ENCODE assay signal across 12 cellular contexts in genomic region chrX:6228720-6229119, GRCh38. TPM values are rescaled to one million over a fixed set of nuclear protein-coding genes. Genes with fewer than 3 reads are reported as not detected.
DNase-seq lines count a peak whose midpoint lies in the region; ATAC-seq, FAIRE-seq and TF ChIP-seq lines count a peak whose summit lies in the region.
"Had no signal": no experiment of that assay in that cellular context is flagged by ENCODE, and none has a peak within 500 bp of the region (broad histone marks: within the 10 kb centered on the region; RNA-seq: fewer than 3 reads in every experiment).

TSS of gene NLGN4X (minus strand) at chrX:6228867. CDS start at chrX:6151466, 77,401 bp downstream.

- TF ChIP-seq POLR2A in GM12878 (IDR thresholded peaks at IDR 0.05; ENCODE audit: low read depth, low read length): no peak
- no peak for TF ChIP-seq POLR2A in spleen (IDR thresholded peaks at IDR 0.05)

- H3K79me2 ChIP-seq in GM12878 (ENCODE audit: control insufficient read depth, insufficient read depth, low read length): no peaks in the 10 kb centered on the region

- H3K27me3 ChIP-seq in GM12878 (replicated peaks in 1 of 2; ENCODE audit: control insufficient read depth in 2 of 2, insufficient read depth in 2 of 2, low read length in 1 of 2) (peaks cover 0 to 4% of the 10 kb centered on the region in 2 experiments; a peak in 2 of 4 replicates), spleen (replicated peaks in 1 of 7) (peaks cover 0 to 47% (median 23%) of the 10 kb centered on the region in 7 donors)

- H3K4me2 ChIP-seq in GM12878 (ENCODE audit: control insufficient read depth, insufficient read depth): no peak within 1 kb of the TSS

- H3K9ac ChIP-seq in GM12878 (ENCODE audit: control insufficient read depth, insufficient read depth, low read length): no peak within 1 kb of the TSS

- POLR2A ChIA-PET in GM12878 (lab: Charles Lee): interaction anchor here (1.0 kb wide), 1 partner anchor 70 kb away, joined by 3 read pairs; no protein-coding TSS in a partner anchor

- no peaks in the 10 kb centered on the region for H3K9me3 ChIP-seq in GM12878 (replicated peaks; ENCODE audit: control insufficient read depth, insufficient read depth, low read length)
- H3K9me3 ChIP-seq in spleen: no peaks in the 10 kb centered on the region

- RAD21 ChIA-PET in GM12878 (lab: Charles Lee; ENCODE audit: unreplicated experiment): interaction anchor here (1.0 to 2.3 kb wide), 5 partner anchors 37 to 206 kb away, joined by 3 to 5 read pairs (median 3); no protein-coding TSS in a partner anchor

- in situ Hi-C loops in GM12878 (cut with MboI): no loop called here

- TF ChIP-seq RAD21 in GM12878 (IDR thresholded peaks at IDR 0.05; ENCODE audit: insufficient read depth, low read depth, low read length): no peak

- H3K27ac ChIP-seq in GM12878 (ENCODE audit: control insufficient read depth, insufficient read depth) (no peak within 1 kb of the TSS), spleen (no peak within 1 kb of the TSS)
- H3K27ac ChIP-seq: VCaP had no signal

- CTCF ChIA-PET in GM12878 (lab: Yijun Ruan, JAX): interaction anchor here (0.9 kb wide), 1 partner anchor 19 kb away, joined by 3 read pairs; no protein-coding TSS in a partner anchor

- SMC1A ChIA-PET in GM12878 (lab: Charles Lee; ENCODE audit: uncharacterized antibody, unreplicated experiment): interaction anchor here (0.8 to 1.6 kb wide), 6 partner anchors 19 to 206 kb away, joined by 3 to 4 read pairs (median 3); no protein-coding TSS in a partner anchor

- DNase-seq in Jurkat, Clone E6-1 (ENCODE audit: low read depth, low spot score): peak; percentile 10
- no peak for DNase-seq in GM12878 (ENCODE audit: low read depth, low spot score)
- DNase-seq in iPS-NIHi7 (ENCODE audit: extremely low spot score): peak; percentile 76
- DNase-seq in spleen: peak; percentile 51
- DNase-seq in NCI-H187 treated with DMSO at 0.1 percent for 48 hours (lab: John Stamatoyannopoulos, UW): no peak
- DNase-seq in activated CD4-positive, alpha-beta T cell treated with anti-CD3 and anti-CD28 coated beads, Interleukin-2, amount 50 U/mL, for 48 hours: no peak
- DNase-seq: activated naive CD4-positive, alpha-beta T cell treated with anti-CD3 and anti-CD28 coated beads, Interleukin-2, amount 50 U/mL, for 16 hours; erythroblast had no signal

- ATAC-seq in GM12878 (peak; percentile 30), GM21381 (IDR thresholded peaks at IDR 0.05; ENCODE audit: unreplicated experiment) (no peak), GM21723 (IDR thresholded peaks at IDR 0.05; ENCODE audit: unreplicated experiment) (no peak)

- H3K4me1 ChIP-seq in GM12878 (ENCODE audit: control insufficient read depth, insufficient read depth, low read length): no peaks in the 10 kb centered on the region
- peaks cover 0 to 6% (median 2%) of the 10 kb centered on the region in 6 donors for H3K4me1 ChIP-seq in spleen

- intact Hi-C loops in GM12878 (cut with micrococcal nuclease; ENCODE audit: unreplicated experiment): no loop called here
- intact Hi-C loops in spleen (cut with DNase I; ENCODE audit: low total_unique reads): no loop called here

- WGBS in GM12878 (ENCODE audit: insufficient coverage, insufficient replicate concordance, low lambda C conversion rate, missing lambda C conversion rate): 5% methylated on average over 12 of the region's 12 CpGs
- WGBS in spleen, 5 donors: 2 to 4% (median 3%) methylated on average over 12 of the region's 12 CpGs

- TF ChIP-seq CTCF in GM12878 (IDR thresholded peaks at IDR 0.05 in 2 of 3, conservative IDR thresholded peaks at IDR 0.05 in 1 of 3; ENCODE audit: control insufficient read depth in 2 of 3, extremely low read depth in 1 of 3, insufficient read depth in 1 of 3, low read depth in 3 of 3, low read length in 3 of 3) (no peak), spleen (IDR thresholded peaks at IDR 0.05 in 8 of 11, conservative IDR thresholded peaks at IDR 0.05 in 3 of 11) (no peak)

- FAIRE-seq in GM12878 (lab: Jason Lieb, UNC): no peak
- FAIRE-seq: D721Med had no signal

- no peak for TF ChIP-seq EP300 in GM12878 (IDR thresholded peaks at IDR 0.05; ENCODE audit: borderline replicate concordance in 1 of 2, control insufficient read depth in 1 of 2, low read depth in 2 of 2, low read length in 2 of 2)

- H2AFZ ChIP-seq in GM12878 (ENCODE audit: control insufficient read depth, low read depth, low read length): no peak within 1 kb of the TSS

- no TSS peak for BruUV-seq in GM12878 (replicated peaks; lab: Mats Ljungman, UMichigan)

- no peaks in the 10 kb centered on the region for H3K36me3 ChIP-seq in GM12878 (ENCODE audit: control insufficient read depth in 2 of 2, insufficient read depth in 2 of 2, low read length in 1 of 2)
- H3K36me3 ChIP-seq in spleen: no peaks in the 10 kb centered on the region

- H3K4me3 ChIP-seq in Jurkat, Clone E6-1 (ENCODE audit: low read length): no peak within 1 kb of the TSS
- H3K4me3 ChIP-seq in GM12878 (no peak within 1 kb of the TSS), spleen (peak within 1 kb of the TSS in 6 of 8 donors; percentile 47 to 68 (median 53))

- no peaks in the 10 kb centered on the region for H4K20me1 ChIP-seq in GM12878 (ENCODE audit: control insufficient read depth, insufficient read depth)

TF ChIP-seq in GM12878, 131 proteins besides CTCF, POLR2A, EP300 and RAD21 (continues in another document):
- no peak for TF ChIP-seq EGR1 (IDR thresholded peaks at IDR 0.05; ENCODE audit: borderline replicate concordance in 1 of 2, low read depth in 2 of 2, low read length in 2 of 2)
- no peak for TF ChIP-seq BMI1 (IDR thresholded peaks at IDR 0.05; ENCODE audit: borderline replicate concordance)
- no peak for TF ChIP-seq ZNF207 (IDR thresholded peaks at IDR 0.05; ENCODE audit: borderline replicate concordance)
- TF ChIP-seq, protein P1, sequence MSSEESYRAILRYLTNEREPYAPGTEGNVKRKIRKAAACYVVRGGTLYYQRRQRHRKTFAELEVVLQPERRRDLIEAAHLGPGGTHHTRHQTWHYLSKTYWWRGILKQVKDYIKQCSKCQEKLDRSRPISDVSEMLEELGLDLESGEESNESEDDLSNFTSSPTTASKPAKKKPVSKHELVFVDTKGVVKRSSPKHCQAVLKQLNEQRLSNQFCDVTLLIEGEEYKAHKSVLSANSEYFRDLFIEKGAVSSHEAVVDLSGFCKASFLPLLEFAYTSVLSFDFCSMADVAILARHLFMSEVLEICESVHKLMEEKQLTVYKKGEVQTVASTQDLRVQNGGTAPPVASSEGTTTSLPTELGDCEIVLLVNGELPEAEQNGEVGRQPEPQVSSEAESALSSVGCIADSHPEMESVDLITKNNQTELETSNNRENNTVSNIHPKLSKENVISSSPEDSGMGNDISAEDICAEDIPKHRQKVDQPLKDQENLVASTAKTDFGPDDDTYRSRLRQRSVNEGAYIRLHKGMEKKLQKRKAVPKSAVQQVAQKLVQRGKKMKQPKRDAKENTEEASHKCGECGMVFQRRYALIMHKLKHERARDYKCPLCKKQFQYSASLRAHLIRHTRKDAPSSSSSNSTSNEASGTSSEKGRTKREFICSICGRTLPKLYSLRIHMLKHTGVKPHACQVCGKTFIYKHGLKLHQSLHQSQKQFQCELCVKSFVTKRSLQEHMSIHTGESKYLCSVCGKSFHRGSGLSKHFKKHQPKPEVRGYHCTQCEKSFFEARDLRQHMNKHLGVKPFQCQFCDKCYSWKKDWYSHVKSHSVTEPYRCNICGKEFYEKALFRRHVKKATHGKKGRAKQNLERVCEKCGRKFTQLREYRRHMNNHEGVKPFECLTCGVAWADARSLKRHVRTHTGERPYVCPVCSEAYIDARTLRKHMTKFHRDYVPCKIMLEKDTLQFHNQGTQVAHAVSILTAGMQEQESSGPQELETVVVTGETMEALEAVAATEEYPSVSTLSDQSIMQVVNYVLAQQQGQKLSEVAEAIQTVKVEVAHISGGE (CRISPR knock-in tag; IDR thresholded peaks at IDR 0.05): no peak
- TF ChIP-seq SMAD5 (IDR thresholded peaks at IDR 0.05; ENCODE audit: low read depth): no peak
- TF ChIP-seq ASH2L (IDR thresholded peaks at IDR 0.05; ENCODE audit: borderline replicate concordance, low read depth): no peak
- no peak for TF ChIP-seq HDAC6 (IDR thresholded peaks at IDR 0.05; ENCODE audit: unreplicated experiment)
- TF ChIP-seq PBX3 (IDR thresholded peaks at IDR 0.05; ENCODE audit: insufficient replicate concordance, low read depth, low read length): no peak

RNA-seq across cellular contexts. Expression of gene NLGN4X, which starts in this region (rescaled TPM):
- polyA plus RNA-seq in Jurkat, Clone E6-1 (2012; ENCODE audit: insufficient read depth, insufficient read length): 0.74 TPM
- total RNA-seq in GM12878 (2013; cell fraction: nucleolus; rRNA removed): 0.15 and 0.21 TPM in 2 replicates
- total RNA-seq in GM12878 (2014; rRNA removed): 0.11 and 0.16 TPM in 2 replicates
- total RNA-seq in GM12878 (2014; rRNA removed; fragmentation: Illumina TruSeq; extraction: Trizol): 0.05 and 0.09 TPM in 2 replicates
- 0.11 and 0.21 TPM in 2 replicates for total RNA-seq in GM12878 (2021)
- polyA plus RNA-seq in GM12878 (2011; ENCODE audit: low read depth): not detected
- polyA plus RNA-seq in GM12878 (2011; rRNA removed): 0.91 and 1.5 TPM in 2 replicates
- 2.7 and 3.0 TPM in 2 replicates for polyA plus RNA-seq in GM12878 (2011; cell fraction: cytosol; rRNA removed)
- 1.5 and 2.0 TPM in 2 replicates for polyA plus RNA-seq in GM12878 (2011; cell fraction: nucleus; rRNA removed)
- polyA plus RNA-seq in GM12878 (2012): not detected in 2 replicates
- 0.09 and 0.14 TPM in 2 replicates for polyA plus RNA-seq in GM12878 (2014; fragmentation: Illumina TruSeq; extraction: Trizol)
- under 1 TPM in 1 of 2 experiments, not detected in 1; 0.02 TPM for polyA plus RNA-seq in GM12878 (2014; fragmentation: Nextera tagmentation; extraction: Ambion mirVana)
- polyA plus RNA-seq in GM12878 (2014; rRNA removed): 0.23 TPM in 1 of 2 replicates, not detected in the other
- under 1 TPM; 0.03 to 0.04 TPM for polyA plus RNA-seq in GM12878 (2016; fragmentation: Nextera tagmentation; extraction: Ambion mirVana)
- 10.8 and 15.1 TPM in 2 replicates for polyA minus RNA-seq in GM12878 (2011; rRNA and poly(A)+ RNA removed)
- polyA minus RNA-seq in GM12878 (2011; cell fraction: cytosol; rRNA and poly(A)+ RNA removed): 1.1 and 1.7 TPM in 2 replicates
- 6.3 and 12.9 TPM in 2 replicates for polyA minus RNA-seq in GM12878 (2011; cell fraction: nucleus; rRNA and poly(A)+ RNA removed)
- 10 to 100 TPM in 2 of 7 donors, 1 to 10 TPM in 5; 3.8 to 16.1 (median 8.8) TPM for total RNA-seq in spleen
- polyA plus RNA-seq in spleen: 1 to 10 TPM in 2 of 3 donors, under 1 TPM in 1; 0.68 to 2.6 (median 1.7) TPM

Comparison
In these comparisons a context has a peak if more than half of its experiments do, and no peak if none do; other contexts are left out.
1. DNase-seq: peak in Jurkat, Clone E6-1 (single experiment), iPS-NIHi7 (single experiment) and spleen (single experiment); none in GM12878 (single experiment), NCI-H187 treated with DMSO at 0.1 percent for 48 hours (single experiment) and activated CD4-positive, alpha-beta T cell treated with anti-CD3 and anti-CD28 coated beads, Interleukin-2, amount 50 U/mL, for 48 hours (0 of 2).
2. H3K4me3 ChIP-seq: peak in spleen (6 of 8); none in Jurkat, Clone E6-1 (single experiment) and GM12878 (single experiment).